In the genomic region with DNA sequence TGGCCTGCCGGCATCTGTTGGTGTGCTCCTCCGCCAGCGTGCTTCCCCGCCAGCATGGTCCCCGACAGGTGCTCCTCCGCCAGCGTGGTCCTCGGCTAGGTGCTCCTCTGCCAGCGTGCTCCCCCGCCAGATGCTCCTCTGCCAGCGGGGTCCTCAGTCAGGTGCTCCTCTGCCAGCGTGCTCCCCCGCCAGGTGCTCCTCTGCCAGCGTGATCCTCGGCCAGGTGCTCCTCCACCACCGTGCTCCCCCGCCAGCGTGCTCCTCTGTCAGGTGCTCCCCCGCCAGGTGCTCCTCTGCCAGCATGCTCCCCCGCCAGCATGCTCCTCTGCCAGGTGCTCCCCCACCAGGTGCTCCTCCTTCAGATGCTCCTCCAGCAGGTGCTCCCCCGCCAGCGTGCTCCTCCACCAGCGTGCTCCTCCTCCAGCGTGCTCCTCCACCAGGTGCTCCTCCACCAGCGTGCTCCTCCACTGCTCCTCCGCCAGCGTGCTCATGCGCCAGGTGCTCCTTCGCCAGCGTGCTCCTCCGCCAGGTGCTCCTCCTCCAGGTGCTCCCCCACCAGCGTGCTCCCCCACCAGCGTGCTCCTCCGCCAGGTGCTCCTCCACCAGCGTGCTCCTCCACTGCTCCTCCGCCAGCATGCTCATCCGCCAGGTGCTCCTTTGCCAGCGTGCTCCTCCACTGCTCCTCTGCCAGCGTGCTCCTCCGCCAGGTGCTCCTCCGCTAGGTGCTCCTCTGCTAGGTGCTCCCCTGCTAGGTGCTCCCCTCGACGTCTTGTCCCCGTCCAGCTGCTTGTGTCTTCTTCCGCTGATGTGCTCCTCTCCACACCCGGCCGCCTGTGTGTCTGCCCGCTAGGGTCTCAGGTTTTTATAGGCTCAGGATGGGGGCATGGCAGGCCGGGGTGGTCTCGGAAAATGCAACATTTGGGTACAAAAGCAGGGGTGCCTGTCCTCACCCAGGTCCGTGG, we compare ENCODE assay signal across 26 cellular contexts.
A peak's percentile ranks its signal among the peaks of the same experiment; 100 is the strongest.
DNase-seq lines count a peak whose midpoint lies in the region; ATAC-seq, FAIRE-seq and TF ChIP-seq lines count a peak whose summit lies in the region.
"Had no signal": no experiment of that assay in that cellular context is flagged by ENCODE, and none has a peak within 500 bp of the region (broad histone marks: within the 10 kb centered on the region; RNA-seq: fewer than 3 reads in every experiment).

No MANE protein-coding gene starts in this region.

- H3K9me1 ChIP-seq in K562 (ENCODE audit: control insufficient read depth, insufficient read depth, low read length), result no peaks in the 10 kb centered on the region

- peaks cover 4% of the 10 kb centered on the region for H3K36me3 Mint-ChIP-seq in memory B cell
- H3K36me3 Mint-ChIP-seq: CD4-positive, alpha-beta memory T cell had no signal

- no peak for ATAC-seq in RWPE2 (ENCODE audit: low read depth)
- no peak for ATAC-seq in K562
- ATAC-seq in memory B cell (ENCODE audit: low read depth), result no peak
- ATAC-seq in GM18861 (IDR thresholded peaks at IDR 0.05; ENCODE audit: unreplicated experiment), result no peak
- ATAC-seq: A549 had no signal

- H3K4me1 ChIP-seq in RWPE2 (ENCODE audit: insufficient read depth, poor library complexity, severe bottlenecking) (no peaks in the 10 kb centered on the region), K562 (replicated peaks in 1 of 2; ENCODE audit: control insufficient read depth in 2 of 2, insufficient read depth in 2 of 2, low read length in 2 of 2) (no peaks in the 10 kb centered on the region; a peak in 1 of 5 replicates), testis (no peaks in the 10 kb centered on the region), esophagus muscularis mucosa (no peaks in the 10 kb centered on the region)
- H3K4me1 ChIP-seq: A549, BE2C, HAP-1 had no signal

- H4K20me1 ChIP-seq in K562 (replicated peaks; ENCODE audit: control insufficient read depth, insufficient read depth, low read length), result no peaks in the 10 kb centered on the region
- H4K20me1 ChIP-seq: BLaER1 treated with 17β-estradiol and CSF1 and Interleukin-3, amounts not matched to agents 10 nM and 100 nM had no signal

- no peak overlapping the region for H3K4me2 ChIP-seq in K562 (ENCODE audit: insufficient read depth, low read length)
- H3K4me2 ChIP-seq: A549 had no signal

- no peak overlapping the region for H3K4me3 ChIP-seq in RWPE2 (ENCODE audit: severe bottlenecking)
- no peak overlapping the region for H3K4me3 ChIP-seq in K562
- peak overlapping the region; percentile 12 to 26 for H3K4me3 ChIP-seq in testis
- H3K4me3 ChIP-seq in esophagus muscularis mucosa, result no peak overlapping the region
- H3K4me3 ChIP-seq: A549; BLaER1 treated with 17β-estradiol and CSF1 and Interleukin-3, amounts not matched to agents 10 nM and 100 nM; HAP-1 had no signal

- TF ChIP-seq EP300 in K562 (IDR thresholded peaks at IDR 0.05; ENCODE audit: low read length) (no peak), esophagus muscularis mucosa (IDR thresholded peaks at IDR 0.05) (no peak)

- no peaks in the 10 kb centered on the region for H3K4me1 Mint-ChIP-seq in memory B cell
- H3K4me1 Mint-ChIP-seq: CD14-positive monocyte; CD4-positive, alpha-beta memory T cell had no signal

- 81% methylated on average over 34 of the region's 51 CpGs for WGBS in K562 (ENCODE audit: insufficient coverage, low coverage, missing lambda C conversion rate)
- 79% methylated on average over 43 to 51 of the region's 51 CpGs for WGBS in testis, 2 donors
- WGBS in esophagus muscularis mucosa, result 90% methylated on average over 51 of the region's 51 CpGs

- in situ Hi-C loops in K562 (cut with MboI), result no loop called here

- no peak for TF ChIP-seq POLR2A in K562 (conservative IDR thresholded peaks at IDR 0.05)
- no peak for TF ChIP-seq POLR2A in testis (IDR thresholded peaks at IDR 0.05)
- no peak for TF ChIP-seq POLR2A in esophagus muscularis mucosa (IDR thresholded peaks at IDR 0.05; ENCODE audit: low read depth)

- no peak for TF ChIP-seq RAD21 in K562 (CRISPR knock-in tag; conservative IDR thresholded peaks at IDR 0.05 in 1 of 2, IDR thresholded peaks at IDR 0.05 in 1 of 2)

- H3K27me3 ChIP-seq in RWPE2 (ENCODE audit: insufficient read depth, poor library complexity, severe bottlenecking) (no peaks in the 10 kb centered on the region), K562 (ENCODE audit: control insufficient read depth in 2 of 2, insufficient read depth in 2 of 2, low read length in 2 of 2) (no peaks in the 10 kb centered on the region), testis (no peaks in the 10 kb centered on the region), esophagus muscularis mucosa (no peaks in the 10 kb centered on the region)
- H3K27me3 ChIP-seq: BE2C; BLaER1 treated with 17β-estradiol and CSF1 and Interleukin-3, amounts not matched to agents 10 nM and 100 nM had no signal

- H3K27ac Mint-ChIP-seq in memory B cell, result peak overlapping the region; percentile 72
- H3K27ac Mint-ChIP-seq: HFFc6 had no signal

- H3K9me3 Mint-ChIP-seq in memory B cell, result peaks cover 6% of the 10 kb centered on the region

- H3K36me3 ChIP-seq in RWPE2 (ENCODE audit: low read depth), result no peaks in the 10 kb centered on the region
- no peaks in the 10 kb centered on the region for H3K36me3 ChIP-seq in K562 (ENCODE audit: control insufficient read depth, insufficient read depth, low read length)
- H3K36me3 ChIP-seq in testis (ENCODE audit: low read depth, missing control alignments), result no peaks in the 10 kb centered on the region
- H3K36me3 ChIP-seq in esophagus muscularis mucosa, result no peaks in the 10 kb centered on the region
- H3K36me3 ChIP-seq: BE2C, HAP-1 had no signal

- TF ChIP-seq CTCF in RWPE2 (IDR thresholded peaks at IDR 0.05; ENCODE audit: poor library complexity, severe bottlenecking), result no peak
- TF ChIP-seq CTCF in K562 (IDR thresholded peaks at IDR 0.05 in 2 of 3, conservative IDR thresholded peaks at IDR 0.05 in 1 of 3; ENCODE audit: insufficient read depth in 2 of 3, low read depth in 1 of 3, low read length in 3 of 3), result no peak
- no peak for TF ChIP-seq CTCF in testis (IDR thresholded peaks at IDR 0.05)
- no peak for TF ChIP-seq CTCF in esophagus muscularis mucosa (IDR thresholded peaks at IDR 0.05)

- H3K9ac ChIP-seq in K562 (ENCODE audit: insufficient read depth in 1 of 2, low read depth in 2 of 2, low read length in 2 of 2), result no peak overlapping the region
- H3K9ac ChIP-seq: BLaER1 treated with 17β-estradiol and CSF1 and Interleukin-3, amounts not matched to agents 10 nM and 100 nM had no signal

- CTCF ChIA-PET in K562 (lab: Yijun Ruan, JAX; ENCODE audit: low intra/inter-chr PET ratio), result no interaction called here

- H3K27ac ChIP-seq in RWPE2 (ENCODE audit: poor library complexity, severe bottlenecking) (no peak overlapping the region), K562 (ENCODE audit: extremely low read depth, low read depth, low read length) (no peak overlapping the region), testis (no peak overlapping the region), esophagus muscularis mucosa (replicated peaks in 1 of 4) (no peak overlapping the region)
- H3K27ac ChIP-seq: A549; BLaER1 treated with 17β-estradiol and CSF1 and Interleukin-3, amounts not matched to agents 10 nM and 100 nM had no signal

- POLR2A ChIA-PET in K562 (lab: Yijun Ruan, JAX), result interaction anchor here (1.4 kb wide), 1 partner anchor 8 kb away, joined by 6 read pairs; no protein-coding TSS in a partner anchor

- peak; percentile 42 for DNase-seq in RWPE2 (ENCODE audit: low spot score)
- DNase-seq in K562 (ENCODE audit: extremely low read depth in 1 of 4, low spot score in 3 of 4), result no peak
- no peak for DNase-seq in memory B cell (ENCODE audit: low spot score in 2 of 2)
- DNase-seq in testis, result no peak
- DNase-seq in esophagus muscularis mucosa (ENCODE audit: extremely low spot score), result no peak
- DNase-seq in NCI-H1092 treated with DMSO at 0.1 percent for 48 hours (lab: John Stamatoyannopoulos, UW), result no peak
- DNase-seq: 8988T; ACHN; AML-193; BE2C; Calu3; CD4-positive, alpha-beta memory T cell; COR-L47; DMS53; DMS79 treated with DMSO at 0.1 percent for 48 hours; GF-D8; GOT3; HFFc6 had no signal

- BruUV-seq in K562 (replicated peaks; lab: Mats Ljungman, UMichigan), result no TSS peak

- no peak for FAIRE-seq in K562 (lab: Jason Lieb, UNC)
- FAIRE-seq: A549, GM12891, GM18507, H54 had no signal

- no peaks in the 10 kb centered on the region for H3K27me3 Mint-ChIP-seq in memory B cell
- H3K27me3 Mint-ChIP-seq: CD4-positive, alpha-beta memory T cell had no signal

- no peaks in the 10 kb centered on the region for H3K9me3 ChIP-seq in RWPE2 (ENCODE audit: severe bottlenecking)
- peaks cover 4% of the 10 kb centered on the region for H3K9me3 ChIP-seq in K562 (replicated peaks; ENCODE audit: control insufficient read depth, insufficient read depth, low read depth, low read length)
- no peaks in the 10 kb centered on the region for H3K9me3 ChIP-seq in testis
- no peaks in the 10 kb centered on the region for H3K9me3 ChIP-seq in esophagus muscularis mucosa
- H3K9me3 ChIP-seq: BE2C had no signal

- no peak overlapping the region for H2AFZ ChIP-seq in K562 (ENCODE audit: low read depth, low read length)

- intact Hi-C loops in K562 (cut with micrococcal nuclease), result no loop called here
- intact Hi-C loops in testis (cut with DNase I; ENCODE audit: low total_unique reads), result no loop called here
- intact Hi-C loops in esophagus muscularis mucosa (cut with DNase I), result no loop called here

- no peak overlapping the region for H3K4me3 Mint-ChIP-seq in memory B cell
- H3K4me3 Mint-ChIP-seq: CD14-positive monocyte; CD4-positive, alpha-beta memory T cell; HFFc6 had no signal

- H3K79me2 ChIP-seq in K562 (ENCODE audit: control insufficient read depth, insufficient read depth, low read length), result no peaks in the 10 kb centered on the region

TF ChIP-seq in K562, 482 proteins besides CTCF, POLR2A, EP300 and RAD21 (continues in another document):
- TF ChIP-seq, protein P1, sequence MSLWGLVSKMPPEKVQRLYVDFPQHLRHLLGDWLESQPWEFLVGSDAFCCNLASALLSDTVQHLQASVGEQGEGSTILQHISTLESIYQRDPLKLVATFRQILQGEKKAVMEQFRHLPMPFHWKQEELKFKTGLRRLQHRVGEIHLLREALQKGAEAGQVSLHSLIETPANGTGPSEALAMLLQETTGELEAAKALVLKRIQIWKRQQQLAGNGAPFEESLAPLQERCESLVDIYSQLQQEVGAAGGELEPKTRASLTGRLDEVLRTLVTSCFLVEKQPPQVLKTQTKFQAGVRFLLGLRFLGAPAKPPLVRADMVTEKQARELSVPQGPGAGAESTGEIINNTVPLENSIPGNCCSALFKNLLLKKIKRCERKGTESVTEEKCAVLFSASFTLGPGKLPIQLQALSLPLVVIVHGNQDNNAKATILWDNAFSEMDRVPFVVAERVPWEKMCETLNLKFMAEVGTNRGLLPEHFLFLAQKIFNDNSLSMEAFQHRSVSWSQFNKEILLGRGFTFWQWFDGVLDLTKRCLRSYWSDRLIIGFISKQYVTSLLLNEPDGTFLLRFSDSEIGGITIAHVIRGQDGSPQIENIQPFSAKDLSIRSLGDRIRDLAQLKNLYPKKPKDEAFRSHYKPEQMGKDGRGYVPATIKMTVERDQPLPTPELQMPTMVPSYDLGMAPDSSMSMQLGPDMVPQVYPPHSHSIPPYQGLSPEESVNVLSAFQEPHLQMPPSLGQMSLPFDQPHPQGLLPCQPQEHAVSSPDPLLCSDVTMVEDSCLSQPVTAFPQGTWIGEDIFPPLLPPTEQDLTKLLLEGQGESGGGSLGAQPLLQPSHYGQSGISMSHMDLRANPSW (CRISPR knock-in tag; IDR thresholded peaks at IDR 0.05), result no peak
- no peak for TF ChIP-seq HOXB6 (CRISPR knock-in tag; IDR thresholded peaks at IDR 0.05; ENCODE audit: borderline replicate concordance)

Comparison
In these comparisons a context has a peak if more than half of its experiments do, and no peak if none do; other contexts are left out.
1. H3K4me3 ChIP-seq: peak in testis (2 of 2); none in RWPE2 (single experiment), K562 (single experiment) and esophagus muscularis mucosa (0 of 4).